Comparison of ENCODE assay signal across 8 cellular contexts in genomic region chr11:447923-448731, GRCh38. TPM values are rescaled to one million over a fixed set of nuclear protein-coding genes. Genes with fewer than 3 reads are reported as not detected.
DNase-seq lines count a peak whose midpoint lies in the region; ATAC-seq and TF ChIP-seq lines count a peak whose summit lies in the region.

No MANE protein-coding gene starts in this region.

- peaks cover 3% of the 10 kb centered on the region for H3K36me3 ChIP-seq in BJ (ENCODE audit: control insufficient read depth, insufficient read depth, low read length)

- intact Hi-C loops in lower leg skin (cut with DNase I; ENCODE audit: low total_unique reads): no loop called here

- DNase-seq in BJ (ENCODE audit: low read depth) (peak; percentile 23), GM19240 (ENCODE audit: insufficient read length, low spot score) (peak; percentile 95), NCI-H69 (lab: John Stamatoyannopoulos, UW) (peak; percentile 98), dermis microvascular lymphatic vessel endothelial cell (ENCODE audit: low read depth in 2 of 2) (peak; percentile 92 to 94), lower leg skin (ENCODE audit: low spot score in 2 of 2) (peak; percentile 93 to 99)
- DNase-seq in activated CD4-positive, alpha-beta T cell treated with anti-CD3 and anti-CD28 coated beads, Interleukin-2, amount 50 U/mL, for 4 hours: peak; percentile 93 to 94
- peak; percentile 95 for DNase-seq in stimulated activated CD4-positive, alpha-beta T cell treated with anti-CD3 and anti-CD28 coated beads, Interleukin-4, amount 100 ng/mL, for 24 hours

- peak; percentile 42 for ATAC-seq in HG03521 (IDR thresholded peaks at IDR 0.05; ENCODE audit: unreplicated experiment)

- POLR2A ChIA-PET in BJ (lab: Charles Lee): no interaction called here

- peaks cover 3% of the 10 kb centered on the region for H3K27me3 ChIP-seq in BJ (ENCODE audit: control insufficient read depth, insufficient read depth, low read length)

- peak overlapping the region; percentile 52 for H3K4me3 ChIP-seq in BJ (ENCODE audit: low read depth, low read length)
- H3K4me3 ChIP-seq in lower leg skin (ENCODE audit: low read depth, poor library complexity, severe bottlenecking): peak overlapping the region; percentile 20

- no peak for TF ChIP-seq POLR2A in lower leg skin (IDR thresholded peaks at IDR 0.05)

- WGBS in lower leg skin, 2 donors: 5 to 7% methylated on average over 19 to 37 of the region's 55 CpGs

- CTCF ChIA-PET in BJ (lab: Yijun Ruan, JAX): interaction anchor here (0.6 to 4.1 kb wide), 30 partner anchors 8 to 251 kb away, joined by 3 to 18 read pairs (median 4); partner anchors contain the start of genes BET1L, PSMD13, RIC8A and RNH1

- peak; percentile 94 for TF ChIP-seq CTCF in BJ (IDR thresholded peaks at IDR 0.05; ENCODE audit: insufficient read depth, low read depth, low read length)
- TF ChIP-seq CTCF in lower leg skin (IDR thresholded peaks at IDR 0.05): peak in 1 of 3 donors; percentile 76

RNA-seq across cellular contexts. Expression of gene PTDSS2, which starts 2.0 kb away (rescaled TPM):
- 18.1 and 25.8 TPM in 2 replicates for polyA plus RNA-seq in BJ (2011; rRNA removed)
- polyA minus RNA-seq in BJ (2011; rRNA and poly(A)+ RNA removed): 17.6 and 25.5 TPM in 2 replicates
- 19.4 and 40.2 TPM in 2 replicates for total RNA-seq in dermis microvascular lymphatic vessel endothelial cell
- 100 to 1,000 TPM in 1 of 4 donors, 10 to 100 TPM in 3; 35.0 to 108 (median 38.7) TPM for total RNA-seq in lower leg skin

RNA-seq across cellular contexts. Expression of gene ANO9, which starts 6.3 kb away (rescaled TPM):
- not detected in 2 replicates for polyA plus RNA-seq in BJ (2011; rRNA removed)
- polyA minus RNA-seq in BJ (2011; rRNA and poly(A)+ RNA removed): not detected in 2 replicates
- total RNA-seq in dermis microvascular lymphatic vessel endothelial cell: 1.4 and 2.7 TPM in 2 replicates
- total RNA-seq in lower leg skin: 100 to 1,000 TPM in 2 of 4 donors, 10 to 100 TPM in 2; 55.7 to 116 (median 92.1) TPM

RNA-seq across cellular contexts. Expression of gene SIGIRR, which starts 33.3 kb away (rescaled TPM):
- polyA plus RNA-seq in BJ (2011; rRNA removed): 21.1 and 29.2 TPM in 2 replicates
- 4.8 and 7.2 TPM in 2 replicates for polyA minus RNA-seq in BJ (2011; rRNA and poly(A)+ RNA removed)
- total RNA-seq in dermis microvascular lymphatic vessel endothelial cell (33.6 and 44.0 TPM in 2 replicates), lower leg skin (10 to 100 TPM; 15.1 to 23.2 (median 19.0) TPM)

RNA-seq across cellular contexts. Expression of gene PKP3, which starts 54.1 kb away (rescaled TPM):
- 0.42 and 0.86 TPM in 2 replicates for polyA plus RNA-seq in BJ (2011; rRNA removed)
- 0.41 and 0.52 TPM in 2 replicates for polyA minus RNA-seq in BJ (2011; rRNA and poly(A)+ RNA removed)
- total RNA-seq in dermis microvascular lymphatic vessel endothelial cell (0.38 and 0.39 TPM in 2 replicates), lower leg skin (100 to 1,000 TPM; 612 to 880 (median 754) TPM)

RNA-seq across cellular contexts. Expression of gene RNH1, which starts 58.9 kb away (rescaled TPM):
- polyA plus RNA-seq in BJ (2011; rRNA removed): 139 and 260 TPM in 2 replicates
- polyA minus RNA-seq in BJ (2011; rRNA and poly(A)+ RNA removed): 91.7 and 117 TPM in 2 replicates
- total RNA-seq in dermis microvascular lymphatic vessel endothelial cell: 210 and 302 TPM in 2 replicates
- 100 to 1,000 TPM; 419 to 465 (median 446) TPM for total RNA-seq in lower leg skin

Comparison
In these comparisons a context has a peak if more than half of its experiments do, and no peak if none do; other contexts are left out.
1. Peak in every context shown above with its lines: DNase-seq, ATAC-seq and H3K4me3 ChIP-seq.
2. DNase-seq: peak in every context shown above with its lines; median percentile 98 in NCI-H69; 96 in lower leg skin; 95 in GM19240; 95 in stimulated activated CD4-positive, alpha-beta T cell treated with anti-CD3 and anti-CD28 coated beads, Interleukin-4, amount 100 ng/mL, for 24 hours; 94 in activated CD4-positive, alpha-beta T cell treated with anti-CD3 and anti-CD28 coated beads, Interleukin-2, amount 50 U/mL, for 4 hours; 93 in dermis microvascular lymphatic vessel endothelial cell; 23 in BJ.
3. RNA of gene ANO9, which starts 6.3 kb away (total RNA-seq): 55.7 to 116 TPM in lower leg skin; 1.4 to 2.7 TPM in dermis microvascular lymphatic vessel endothelial cell; every median in the first group is over 10 times any median in the second.